Comparison of ENCODE assay signal across 9 cellular contexts in genomic region chr16:84357191-84357651, GRCh38. TPM values are rescaled to one million over a fixed set of nuclear protein-coding genes. Genes with fewer than 3 reads are reported as not detected.
DNase-seq lines count a peak whose midpoint lies in the region; ATAC-seq and TF ChIP-seq lines count a peak whose summit lies in the region.
"Had no signal": no experiment of that assay in that cellular context is flagged by ENCODE, and none has a peak within 500 bp of the region (broad histone marks: within the 10 kb centered on the region; RNA-seq: fewer than 3 reads in every experiment).

No MANE protein-coding gene starts in this region.

- H3K27ac ChIP-seq in C4-2B (peak overlapping the region; percentile 63), layer of hippocampus (ENCODE audit: low read depth, low read length) (peak overlapping the region; percentile 60)
- H3K27ac ChIP-seq: SK-N-MC had no signal

- DNase-seq in M059J (ENCODE audit: low read depth) = peak; percentile 88
- DNase-seq in activated CD8-positive, alpha-beta T cell treated with anti-CD3 and anti-CD28 coated beads, Interleukin-2, amount 10 ng/mL, durations not matched to agents 7 days and 5 days = peak; percentile 27
- no peak for DNase-seq in NCI-H526 (lab: John Stamatoyannopoulos, UW)
- DNase-seq in posterior vena cava (ENCODE audit: low spot score) = no peak

- no peak overlapping the region for H3K4me3 Mint-ChIP-seq in activated CD8-positive, alpha-beta T cell treated with anti-CD3 and anti-CD28 coated beads, Interleukin-2, amount 10 ng/mL, durations not matched to agents 7 days and 5 days

- intact Hi-C loops in posterior vena cava (cut with DNase I) = no loop called here

- CTCF ChIA-PET in activated CD8-positive, alpha-beta T cell treated with anti-CD3 and anti-CD28 coated beads, Interleukin-2, amount 10 ng/mL, durations not matched to agents 7 days and 5 days (lab: Charles Lee) = no interaction called here

- no peak overlapping the region for H3K27ac Mint-ChIP-seq in activated CD8-positive, alpha-beta T cell treated with anti-CD3 and anti-CD28 coated beads, Interleukin-2, amount 10 ng/mL, durations not matched to agents 7 days and 5 days

- ATAC-seq in activated CD8-positive, alpha-beta T cell treated with anti-CD3 and anti-CD28 coated beads, Interleukin-2, amount 10 ng/mL, durations not matched to agents 7 days and 5 days = peak; percentile 42
- ATAC-seq in GM18907 (IDR thresholded peaks at IDR 0.05; ENCODE audit: unreplicated experiment) (no peak), HG03378 (IDR thresholded peaks at IDR 0.05; ENCODE audit: unreplicated experiment) (no peak)

- no peak for TF ChIP-seq CTCF in C4-2B (conservative IDR thresholded peaks at IDR 0.05)

- no peaks in the 10 kb centered on the region for H3K27me3 Mint-ChIP-seq in activated CD8-positive, alpha-beta T cell treated with anti-CD3 and anti-CD28 coated beads, Interleukin-2, amount 10 ng/mL, durations not matched to agents 7 days and 5 days (ENCODE audit: low read depth)

- H3K27me3 ChIP-seq in layer of hippocampus (ENCODE audit: control insufficient read depth, insufficient read depth, low read length) = no peaks in the 10 kb centered on the region

- POLR2A ChIA-PET in activated CD8-positive, alpha-beta T cell treated with anti-CD3 and anti-CD28 coated beads, Interleukin-2, amount 10 ng/mL, durations not matched to agents 7 days and 5 days (lab: Charles Lee) = no interaction called here

- no peaks in the 10 kb centered on the region for H3K9me3 Mint-ChIP-seq in activated CD8-positive, alpha-beta T cell treated with anti-CD3 and anti-CD28 coated beads, Interleukin-2, amount 10 ng/mL, durations not matched to agents 7 days and 5 days (ENCODE audit: insufficient read depth)

- peaks cover 36% of the 10 kb centered on the region for H3K4me1 Mint-ChIP-seq in activated CD8-positive, alpha-beta T cell treated with anti-CD3 and anti-CD28 coated beads, Interleukin-2, amount 10 ng/mL, durations not matched to agents 7 days and 5 days (ENCODE audit: low read depth)

- H3K36me3 Mint-ChIP-seq in activated CD8-positive, alpha-beta T cell treated with anti-CD3 and anti-CD28 coated beads, Interleukin-2, amount 10 ng/mL, durations not matched to agents 7 days and 5 days (ENCODE audit: low read depth) = no peaks in the 10 kb centered on the region

RNA-seq across cellular contexts. Expression of gene ATP2C2, which starts 11.1 kb away (rescaled TPM):
- 0.07 TPM in 1 of 2 replicates, not detected in the other for total RNA-seq in M059J (2014; rRNA removed; shearing (Covaris generic))
- total RNA-seq in activated CD8-positive, alpha-beta T cell treated with anti-CD3 and anti-CD28 coated beads, Interleukin-2, amount 10 ng/mL, durations not matched to agents 7 days and 5 days = not detected
- total RNA-seq in posterior vena cava = under 1 TPM; 0.10 to 0.19 TPM

Comparison
In these comparisons a context has a peak if more than half of its experiments do, and no peak if none do; other contexts are left out.
1. DNase-seq: peak in M059J (single experiment) and activated CD8-positive, alpha-beta T cell treated with anti-CD3 and anti-CD28 coated beads, Interleukin-2, amount 10 ng/mL, durations not matched to agents 7 days and 5 days (single experiment); none in NCI-H526 (0 of 2) and posterior vena cava (single experiment).